18 cellular contexts compared by ENCODE assay signal in genomic region chr10:132138596-132138995, GRCh38.
"Had no signal": no experiment of that assay in that cellular context is flagged by ENCODE, and none has a peak within 500 bp of the region (broad histone marks: within the 10 kb centered on the region; RNA-seq: fewer than 3 reads in every experiment).

No MANE protein-coding gene starts in this region.

- H3K4me1 ChIP-seq: breast epithelium, pancreas had no signal

- H3K9me3 Mint-ChIP-seq: activated CD4-positive, alpha-beta T cell treated with anti-CD3 and anti-CD28 coated beads, Interleukin-2, amount 10 ng/mL, durations not matched to agents 7 days and 5 days; activated naive CD4-positive, alpha-beta T cell treated with anti-CD3 and anti-CD28 coated beads, Interleukin-2, amount 50 U/mL, for 24 hours; dendritic cell treated with granulocyte-macrophage colony-stimulating factor and Interleukin-4, amounts not matched to agents 40 ng/mL and 50 ng/mL, for 4 days; memory B cell; naive thymus-derived CD4-positive, alpha-beta T cell; stimulated activated naive B cell treated with anti-CD40 and anti-IgM and Interleukin-4, amounts not matched to agents 10 μg/mL and 1 μg/mL and 100 μg/mL, for 72 hours; T-cell had no signal

- DNase-seq: activated CD4-positive, alpha-beta T cell treated with anti-CD3 and anti-CD28 coated beads, Interleukin-2, amount 10 ng/mL, durations not matched to agents 7 days and 5 days; activated CD4-positive, CD25-positive, alpha-beta regulatory T cell; activated CD8-positive, alpha-beta T cell treated with anti-CD3 and anti-CD28 coated beads, Interleukin-2, amount 10 ng/mL, durations not matched to agents 7 days and 5 days; activated gamma-delta T cell; activated T-cell treated with anti-CD3 and anti-CD28 coated beads, Interleukin-2, amount 50 U/mL, for 48 hours; effector memory CD4-positive, alpha-beta T cell; left colon; naive thymus-derived CD4-positive, alpha-beta T cell; sigmoid colon; stimulated activated naive B cell treated with anti-CD40 and anti-IgM and Interleukin-4, amounts not matched to agents 10 μg/mL and 1 μg/mL and 100 μg/mL, for 72 hours; T-cell had no signal

- ATAC-seq: activated CD8-positive, alpha-beta T cell treated with anti-CD3 and anti-CD28 coated beads, Interleukin-2, amount 10 ng/mL, durations not matched to agents 7 days and 5 days; left colon; naive thymus-derived CD4-positive, alpha-beta T cell; pancreas; SK-N-SH treated with all-trans-retinoic acid at 6 μM for 48 hours; stimulated activated naive B cell treated with anti-CD40 and anti-IgM and Interleukin-4, amounts not matched to agents 10 μg/mL and 1 μg/mL and 100 μg/mL, for 72 hours; T-cell had no signal

- H3K36me3 Mint-ChIP-seq: activated naive CD4-positive, alpha-beta T cell treated with anti-CD3 and anti-CD28 coated beads, Interleukin-2, amount 50 U/mL, for 24 hours; memory B cell; naive thymus-derived CD4-positive, alpha-beta T cell; stimulated activated naive B cell treated with anti-CD40 and anti-IgM and Interleukin-4, amounts not matched to agents 10 μg/mL and 1 μg/mL and 100 μg/mL, for 72 hours; T-cell had no signal

- H3K4me3 ChIP-seq: breast epithelium, pancreas, sigmoid colon had no signal

- H3K27ac Mint-ChIP-seq: activated CD4-positive, alpha-beta T cell treated with anti-CD3 and anti-CD28 coated beads, Interleukin-2, amount 10 ng/mL, durations not matched to agents 7 days and 5 days; activated CD8-positive, alpha-beta T cell treated with anti-CD3 and anti-CD28 coated beads, Interleukin-2, amount 10 ng/mL, durations not matched to agents 7 days and 5 days; activated naive CD4-positive, alpha-beta T cell treated with anti-CD3 and anti-CD28 coated beads, Interleukin-2, amount 50 U/mL, for 24 hours; dendritic cell treated with granulocyte-macrophage colony-stimulating factor and Interleukin-4, amounts not matched to agents 40 ng/mL and 50 ng/mL, for 4 days; memory B cell; naive thymus-derived CD4-positive, alpha-beta T cell; stimulated activated naive B cell treated with anti-CD40 and anti-IgM and Interleukin-4, amounts not matched to agents 10 μg/mL and 1 μg/mL and 100 μg/mL, for 72 hours; T-cell had no signal

- H3K27me3 ChIP-seq: sigmoid colon had no signal

- H3K4me1 Mint-ChIP-seq: activated CD4-positive, alpha-beta T cell treated with anti-CD3 and anti-CD28 coated beads, Interleukin-2, amount 10 ng/mL, durations not matched to agents 7 days and 5 days; activated naive CD4-positive, alpha-beta T cell treated with anti-CD3 and anti-CD28 coated beads, Interleukin-2, amount 50 U/mL, for 24 hours; memory B cell; T-cell had no signal

- H3K9me3 ChIP-seq: breast epithelium, neutrophil, pancreas, sigmoid colon had no signal

- H3K36me3 ChIP-seq: breast epithelium, neutrophil, pancreas had no signal

- H3K27ac ChIP-seq: breast epithelium, neutrophil, pancreas, sigmoid colon had no signal

- H3K4me3 Mint-ChIP-seq: activated CD4-positive, alpha-beta T cell treated with anti-CD3 and anti-CD28 coated beads, Interleukin-2, amount 10 ng/mL, durations not matched to agents 7 days and 5 days; activated CD8-positive, alpha-beta T cell treated with anti-CD3 and anti-CD28 coated beads, Interleukin-2, amount 10 ng/mL, durations not matched to agents 7 days and 5 days; activated naive CD4-positive, alpha-beta T cell treated with anti-CD3 and anti-CD28 coated beads, Interleukin-2, amount 50 U/mL, for 24 hours; dendritic cell treated with granulocyte-macrophage colony-stimulating factor and Interleukin-4, amounts not matched to agents 40 ng/mL and 50 ng/mL, for 4 days; memory B cell; naive thymus-derived CD4-positive, alpha-beta T cell; stimulated activated naive B cell treated with anti-CD40 and anti-IgM and Interleukin-4, amounts not matched to agents 10 μg/mL and 1 μg/mL and 100 μg/mL, for 72 hours; T-cell had no signal
